Comparison of ENCODE assay signal across 19 cellular contexts in the genomic region with DNA sequence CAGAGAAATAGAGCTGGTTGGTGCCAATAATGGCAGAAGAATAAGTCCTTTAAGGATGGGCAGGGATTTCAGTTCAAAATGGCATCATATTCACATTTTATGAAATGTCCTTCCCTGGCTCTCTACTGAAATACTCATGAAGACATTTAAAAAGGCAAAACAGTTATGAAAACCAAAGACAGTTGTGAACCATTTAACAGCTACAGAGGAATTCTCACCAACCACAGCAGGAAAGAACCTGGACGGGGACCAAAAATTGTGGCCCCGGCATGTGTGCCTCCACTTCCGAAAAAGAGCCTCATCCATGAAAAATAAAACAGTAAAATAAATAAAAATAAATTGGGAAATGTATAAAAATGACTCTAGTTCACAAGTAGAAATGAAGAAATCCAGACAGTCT.
DNase-seq lines count a peak whose midpoint lies in the region; ATAC-seq, FAIRE-seq and TF ChIP-seq lines count a peak whose summit lies in the region.
"Had no signal": no experiment of that assay in that cellular context is flagged by ENCODE, and none has a peak within 500 bp of the region (broad histone marks: within the 10 kb centered on the region; RNA-seq: fewer than 3 reads in every experiment).

No MANE protein-coding gene starts in this region.

- H3K9me2 ChIP-seq in SK-N-SH: no peaks in the 10 kb centered on the region

- peak; percentile 40 for FAIRE-seq in urothelium cell line (lab: Jason Lieb, UNC)
- FAIRE-seq: G401.6 had no signal

- H3K9me3 ChIP-seq in SK-N-SH: no peaks in the 10 kb centered on the region
- H3K9me3 ChIP-seq: BLaER1 treated with 17β-estradiol and CSF1 and Interleukin-3, amounts not matched to agents 10 nM and 100 nM had no signal

- no peak overlapping the region for H3K4me3 Mint-ChIP-seq in activated CD4-positive, alpha-beta T cell treated with anti-CD3 and anti-CD28 coated beads, Interleukin-2, amount 10 ng/mL, durations not matched to agents 7 days and 5 days
- H3K4me3 Mint-ChIP-seq: CD8-positive, alpha-beta memory T cell; IgD-negative memory B cell had no signal

- CTCF ChIA-PET in SK-N-SH (lab: Yijun Ruan, JAX): interaction anchor here (0.8 to 2.1 kb wide), 2 partner anchors 12 to 105 kb away, joined by 4 to 6 read pairs; no protein-coding TSS in a partner anchor
- CTCF ChIA-PET in activated CD4-positive, alpha-beta T cell treated with anti-CD3 and anti-CD28 coated beads, Interleukin-2, amount 10 ng/mL, durations not matched to agents 7 days and 5 days (lab: Charles Lee): interaction anchor here (0.6 kb wide), 1 partner anchor 275 kb away, joined by 3 read pairs; no protein-coding TSS in a partner anchor

- peaks cover 41% of the 10 kb centered on the region for H3F3A ChIP-seq in SK-N-SH (replicated peaks; ENCODE audit: insufficient read depth)

- 0 out of 2 replicates have a peak overlapping the region, but pooled peaks have one; percentile 11 for H3K4me2 ChIP-seq in SK-N-SH

- H3K4me1 Mint-ChIP-seq in activated CD4-positive, alpha-beta T cell treated with anti-CD3 and anti-CD28 coated beads, Interleukin-2, amount 10 ng/mL, durations not matched to agents 7 days and 5 days: peaks cover 11% of the 10 kb centered on the region
- H3K4me1 Mint-ChIP-seq: CD8-positive, alpha-beta memory T cell; IgD-negative memory B cell had no signal

- H3K27ac ChIP-seq in SK-N-SH (ENCODE audit: low read depth in 2 of 2, low read length in 1 of 2): peak overlapping the region; percentile 64 to 74; a peak in 3 of 4 replicates
- H3K27ac ChIP-seq: 22Rv1; BLaER1 treated with 17β-estradiol and CSF1 and Interleukin-3, amounts not matched to agents 10 nM and 100 nM; GM23248 had no signal

- no peak for ATAC-seq in SK-N-SH treated with all-trans-retinoic acid at 6 μM for 48 hours

- TF ChIP-seq RAD21 in SK-N-SH (IDR thresholded peaks at IDR 0.05; ENCODE audit: low read length): no peak

- H3K9ac ChIP-seq in SK-N-SH: no peak overlapping the region
- H3K9ac ChIP-seq: BLaER1 treated with 17β-estradiol and CSF1 and Interleukin-3, amounts not matched to agents 10 nM and 100 nM; GM23248 had no signal

- no peaks in the 10 kb centered on the region for H3K36me3 Mint-ChIP-seq in activated CD4-positive, alpha-beta T cell treated with anti-CD3 and anti-CD28 coated beads, Interleukin-2, amount 10 ng/mL, durations not matched to agents 7 days and 5 days (ENCODE audit: low read depth)
- H3K36me3 Mint-ChIP-seq: CD8-positive, alpha-beta memory T cell; IgD-negative memory B cell had no signal

- in situ Hi-C loops in astrocyte of the spinal cord (cut with HindIII; ENCODE audit: low sequenced_read_pairs): no loop called here

- H4K20me1 ChIP-seq in SK-N-SH (ENCODE audit: insufficient read depth): no peaks in the 10 kb centered on the region
- H4K20me1 ChIP-seq: BLaER1 treated with 17β-estradiol and CSF1 and Interleukin-3, amounts not matched to agents 10 nM and 100 nM had no signal

- H3K4me3 ChIP-seq in SK-N-SH (ENCODE audit: low read depth in 2 of 2, low read length in 1 of 2) (no peak overlapping the region), astrocyte of the spinal cord (ENCODE audit: low read depth, low read length) (no peak overlapping the region)
- H3K4me3 ChIP-seq: BLaER1 treated with 17β-estradiol and CSF1 and Interleukin-3, amounts not matched to agents 10 nM and 100 nM; GM23248 had no signal

- no peak for TF ChIP-seq CTCF in SK-N-SH (IDR thresholded peaks at IDR 0.05)
- TF ChIP-seq CTCF in astrocyte of the spinal cord (IDR thresholded peaks at IDR 0.05; ENCODE audit: low read depth, low read length): no peak

- H3K9me3 Mint-ChIP-seq in activated CD4-positive, alpha-beta T cell treated with anti-CD3 and anti-CD28 coated beads, Interleukin-2, amount 10 ng/mL, durations not matched to agents 7 days and 5 days: peaks cover 3% of the 10 kb centered on the region
- H3K9me3 Mint-ChIP-seq: IgD-negative memory B cell had no signal

- TF ChIP-seq EP300 in SK-N-SH (IDR thresholded peaks at IDR 0.05; ENCODE audit: borderline replicate concordance in 1 of 2, low read depth in 1 of 2, low read length in 1 of 2): no peak

- no peak for DNase-seq in SK-N-SH
- DNase-seq in astrocyte of the spinal cord (ENCODE audit: low read depth, low spot score): peak; percentile 32
- peak; percentile 45 for DNase-seq in fibroblast of peridontal ligament (ENCODE audit: extremely low read depth)
- no peak for DNase-seq in urothelium cell line (ENCODE audit: low spot score)
- DNase-seq in NCI-H2196 treated with DMSO at 0.1 percent for 48 hours (lab: John Stamatoyannopoulos, UW; ENCODE audit: unreplicated experiment): no peak
- no peak for DNase-seq in putamen (ENCODE audit: low spot score)
- DNase-seq in activated CD4-positive, alpha-beta T cell treated with anti-CD3 and anti-CD28 coated beads, Interleukin-2, amount 10 ng/mL, durations not matched to agents 7 days and 5 days: no peak
- DNase-seq: CD8-positive, alpha-beta memory T cell; DMS79 treated with DMSO at 0.1 percent for 48 hours; GM23248; HCEC 1CT; NCI-H1417 treated with DMSO at 0.1 percent for 48 hours; NCI-H1930; NCI-H446 treated with DMSO at 0.1 percent for 48 hours had no signal

- peaks cover 5% of the 10 kb centered on the region for H3K27me3 Mint-ChIP-seq in activated CD4-positive, alpha-beta T cell treated with anti-CD3 and anti-CD28 coated beads, Interleukin-2, amount 10 ng/mL, durations not matched to agents 7 days and 5 days
- H3K27me3 Mint-ChIP-seq: IgD-negative memory B cell had no signal

- WGBS in SK-N-SH (ENCODE audit: low lambda C conversion rate): 87% methylated on average over 3 of the region's 3 CpGs

- H3K4me1 ChIP-seq in SK-N-SH (ENCODE audit: control insufficient read depth in 1 of 2, insufficient read depth in 2 of 2, low read depth in 1 of 2, low read length in 1 of 2): peaks cover 0 to 16% of the 10 kb centered on the region in 2 experiments

- H3K27ac Mint-ChIP-seq in activated CD4-positive, alpha-beta T cell treated with anti-CD3 and anti-CD28 coated beads, Interleukin-2, amount 10 ng/mL, durations not matched to agents 7 days and 5 days: no peak overlapping the region
- H3K27ac Mint-ChIP-seq: CD8-positive, alpha-beta memory T cell; IgD-negative memory B cell had no signal

- no peak overlapping the region for H2AFZ ChIP-seq in SK-N-SH (ENCODE audit: low read depth)
- H2AFZ ChIP-seq: GM23248 had no signal

- H3K36me3 ChIP-seq in SK-N-SH (replicated peaks in 1 of 2; ENCODE audit: control insufficient read depth in 1 of 2, insufficient read depth in 2 of 2, low read length in 1 of 2): peaks cover 0 to 15% of the 10 kb centered on the region in 2 experiments
- H3K36me3 ChIP-seq: BLaER1 treated with 17β-estradiol and CSF1 and Interleukin-3, amounts not matched to agents 10 nM and 100 nM had no signal

- POLR2A ChIA-PET in SK-N-SH (lab: Yijun Ruan, JAX): no interaction called here
- POLR2A ChIA-PET in activated CD4-positive, alpha-beta T cell treated with anti-CD3 and anti-CD28 coated beads, Interleukin-2, amount 10 ng/mL, durations not matched to agents 7 days and 5 days (lab: Charles Lee): no interaction called here

- no peaks in the 10 kb centered on the region for H3K27me3 ChIP-seq in SK-N-SH (ENCODE audit: insufficient read depth)
- H3K27me3 ChIP-seq: BLaER1 treated with 17β-estradiol and CSF1 and Interleukin-3, amounts not matched to agents 10 nM and 100 nM had no signal

- peaks cover 27% of the 10 kb centered on the region for H3K79me2 ChIP-seq in SK-N-SH (ENCODE audit: insufficient read depth)

TF ChIP-seq in SK-N-SH, 30 proteins besides CTCF, POLR2A, EP300 and RAD21:
- TF ChIP-seq YY1 (IDR thresholded peaks at IDR 0.05; ENCODE audit: low read depth): 0 out of 2 replicates have a peak, but pooled peaks have one; percentile 30
- TF ChIP-seq, protein P1, sequence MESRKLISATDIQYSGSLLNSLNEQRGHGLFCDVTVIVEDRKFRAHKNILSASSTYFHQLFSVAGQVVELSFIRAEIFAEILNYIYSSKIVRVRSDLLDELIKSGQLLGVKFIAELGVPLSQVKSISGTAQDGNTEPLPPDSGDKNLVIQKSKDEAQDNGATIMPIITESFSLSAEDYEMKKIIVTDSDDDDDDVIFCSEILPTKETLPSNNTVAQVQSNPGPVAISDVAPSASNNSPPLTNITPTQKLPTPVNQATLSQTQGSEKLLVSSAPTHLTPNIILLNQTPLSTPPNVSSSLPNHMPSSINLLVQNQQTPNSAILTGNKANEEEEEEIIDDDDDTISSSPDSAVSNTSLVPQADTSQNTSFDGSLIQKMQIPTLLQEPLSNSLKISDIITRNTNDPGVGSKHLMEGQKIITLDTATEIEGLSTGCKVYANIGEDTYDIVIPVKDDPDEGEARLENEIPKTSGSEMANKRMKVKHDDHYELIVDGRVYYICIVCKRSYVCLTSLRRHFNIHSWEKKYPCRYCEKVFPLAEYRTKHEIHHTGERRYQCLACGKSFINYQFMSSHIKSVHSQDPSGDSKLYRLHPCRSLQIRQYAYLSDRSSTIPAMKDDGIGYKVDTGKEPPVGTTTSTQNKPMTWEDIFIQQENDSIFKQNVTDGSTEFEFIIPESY (IDR thresholded peaks at IDR 0.05; ENCODE audit: borderline replicate concordance, low read depth): no peak

TF ChIP-seq in SK-N-SH treated with all-trans-retinoic acid at 6 μM for 48 hours, 23 proteins besides CTCF, POLR2A, EP300 and RAD21:
- TF ChIP-seq SNAI2 (CRISPR knock-in tag; IDR thresholded peaks at IDR 0.05): no peak
- TF ChIP-seq TCF4 (CRISPR knock-in tag; IDR thresholded peaks at IDR 0.05; ENCODE audit: borderline replicate concordance): no peak

Comparison
In these comparisons a context has a peak if more than half of its experiments do, and no peak if none do; other contexts are left out.
1. DNase-seq: peak in astrocyte of the spinal cord (single experiment) and fibroblast of peridontal ligament (single experiment); none in SK-N-SH (single experiment), urothelium cell line (single experiment), NCI-H2196 treated with DMSO at 0.1 percent for 48 hours (single experiment), putamen (single experiment) and activated CD4-positive, alpha-beta T cell treated with anti-CD3 and anti-CD28 coated beads, Interleukin-2, amount 10 ng/mL, durations not matched to agents 7 days and 5 days (single experiment).